Comparison of ENCODE assay signal across 19 cellular contexts in the genomic region with DNA sequence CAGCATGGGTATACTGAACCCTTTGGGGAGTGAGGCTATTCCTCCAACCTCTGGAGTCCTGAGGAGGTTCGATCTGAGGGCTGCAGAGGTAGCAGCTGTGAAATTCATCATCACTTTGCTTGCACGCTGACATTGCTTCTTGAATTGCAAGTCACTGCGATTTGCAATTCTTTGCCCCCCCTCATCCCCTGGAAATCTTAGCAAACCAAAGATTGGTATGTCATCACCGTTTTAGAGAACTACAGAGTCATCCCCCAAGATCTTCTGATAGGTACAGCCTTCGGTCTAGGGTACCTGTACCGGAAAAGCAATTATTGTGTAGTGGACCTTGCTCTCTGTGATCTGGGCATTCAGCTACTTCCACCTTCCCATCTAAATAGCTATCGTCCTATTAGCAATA.
DNase-seq lines count a peak whose midpoint lies in the region; ATAC-seq and TF ChIP-seq lines count a peak whose summit lies in the region.
"Had no signal": no experiment of that assay in that cellular context is flagged by ENCODE, and none has a peak within 500 bp of the region (broad histone marks: within the 10 kb centered on the region; RNA-seq: fewer than 3 reads in every experiment).

No MANE protein-coding gene starts in this region.

- peak overlapping the region; percentile 21; the same call in 1 of the 2 replicates for H3K27ac Mint-ChIP-seq in GM23338
- H3K27ac Mint-ChIP-seq: B cell; CD4-positive, CD25-positive, alpha-beta regulatory T cell; CD8-positive, alpha-beta T cell had no signal

- H3K4me1 Mint-ChIP-seq in GM23338 = peaks cover 7% of the 10 kb centered on the region
- H3K4me1 Mint-ChIP-seq: B cell; CD4-positive, CD25-positive, alpha-beta regulatory T cell had no signal

- CTCF ChIA-PET in OCI-LY7 (lab: Charles Lee; ENCODE audit: unreplicated experiment) = no interaction called here

- no TSS peak for BruUV-seq in OCI-LY7 (replicated peaks; lab: Mats Ljungman, UMichigan)

- no peaks in the 10 kb centered on the region for H4K20me1 ChIP-seq in GM23338 (replicated peaks; ENCODE audit: insufficient read depth)
- no peaks in the 10 kb centered on the region for H4K20me1 ChIP-seq in OCI-LY7 (ENCODE audit: insufficient read depth, low read length)
- H4K20me1 ChIP-seq: BLaER1 had no signal

- H3K4me3 ChIP-seq in GM23338 (no peak overlapping the region), esophagus muscularis mucosa (no peak overlapping the region), neutrophil (ENCODE audit: low read depth in 1 of 2, low read length in 1 of 2) (peak overlapping the region; percentile 37 to 38), prostate gland (no peak overlapping the region), OCI-LY7 (ENCODE audit: low read depth, low read length, poor library complexity, severe bottlenecking) (no peak overlapping the region)
- H3K4me3 ChIP-seq: BLaER1, GM23248, HAP-1 had no signal

- WGBS in esophagus muscularis mucosa = 79% methylated on average over 7 of the region's 7 CpGs
- 93% methylated on average over 7 of the region's 7 CpGs for WGBS in prostate gland

- intact Hi-C loops in esophagus muscularis mucosa (cut with DNase I) = no loop called here
- intact Hi-C loops in prostate gland (cut with DNase I) = no loop called here
- intact Hi-C loops in OCI-LY7 (cut with micrococcal nuclease; ENCODE audit: unreplicated experiment) = no loop called here

- no peak overlapping the region for H3K27ac ChIP-seq in GM23338 (ENCODE audit: low read depth)
- no peak overlapping the region for H3K27ac ChIP-seq in esophagus muscularis mucosa (replicated peaks in 1 of 4)
- peak overlapping the region; percentile 90 for H3K27ac ChIP-seq in neutrophil
- H3K27ac ChIP-seq in prostate gland = no peak overlapping the region
- no peak overlapping the region for H3K27ac ChIP-seq in OCI-LY7 (ENCODE audit: low read depth, low read length, poor library complexity, severe bottlenecking)
- H3K27ac ChIP-seq: BLaER1, C4-2B, GM23248 had no signal

- TF ChIP-seq POLR2A in esophagus muscularis mucosa (IDR thresholded peaks at IDR 0.05; ENCODE audit: low read depth) = no peak
- TF ChIP-seq POLR2A in prostate gland (IDR thresholded peaks at IDR 0.05) = no peak

- H3K4me1 ChIP-seq in GM23338 (ENCODE audit: insufficient read depth) (no peaks in the 10 kb centered on the region; the same call in 1 of the 2 replicates), esophagus muscularis mucosa (no peaks in the 10 kb centered on the region), neutrophil (ENCODE audit: control insufficient read depth in 1 of 2, insufficient read depth in 1 of 2, low read depth in 1 of 2, low read length in 1 of 2) (peaks cover 41 to 42% of the 10 kb centered on the region in 2 experiments), prostate gland (replicated peaks) (no peaks in the 10 kb centered on the region), OCI-LY7 (ENCODE audit: insufficient read depth, low read length, poor library complexity, severe bottlenecking) (no peaks in the 10 kb centered on the region)
- H3K4me1 ChIP-seq: HAP-1 had no signal

- H3K36me3 Mint-ChIP-seq in GM23338 (ENCODE audit: low read depth) = no peaks in the 10 kb centered on the region
- H3K36me3 Mint-ChIP-seq: CD4-positive, CD25-positive, alpha-beta regulatory T cell; CD8-positive, alpha-beta T cell had no signal

- no peaks in the 10 kb centered on the region for H3F3A ChIP-seq in GM23338 (replicated peaks; ENCODE audit: low read depth)

- no peaks in the 10 kb centered on the region for H3K27me3 ChIP-seq in GM23338 (ENCODE audit: insufficient read depth)
- no peaks in the 10 kb centered on the region for H3K27me3 ChIP-seq in esophagus muscularis mucosa
- no peaks in the 10 kb centered on the region for H3K27me3 ChIP-seq in neutrophil
- no peaks in the 10 kb centered on the region for H3K27me3 ChIP-seq in prostate gland (replicated peaks; ENCODE audit: insufficient read depth)
- H3K27me3 ChIP-seq: BLaER1 had no signal

- no peaks in the 10 kb centered on the region for H3K9me3 Mint-ChIP-seq in GM23338
- H3K9me3 Mint-ChIP-seq: CD8-positive, alpha-beta T cell had no signal

- H2AFZ ChIP-seq in GM23338 (peak overlapping the region; percentile 81; the same call in 1 of the 2 replicates), OCI-LY7 (ENCODE audit: low read length) (no peak overlapping the region)
- H2AFZ ChIP-seq: GM23248 had no signal

- H3K9me2 ChIP-seq in GM23338 (ENCODE audit: insufficient read depth) (peaks cover 7% of the 10 kb centered on the region; the same call in 1 of the 2 replicates), OCI-LY7 (ENCODE audit: insufficient read depth, low read length) (no peaks in the 10 kb centered on the region)

- no peak overlapping the region for H3K4me3 Mint-ChIP-seq in GM23338
- H3K4me3 Mint-ChIP-seq: B cell; CD4-positive, CD25-positive, alpha-beta regulatory T cell; CD8-positive, alpha-beta T cell had no signal

- no peak for DNase-seq in GM23338 (ENCODE audit: low spot score)
- DNase-seq in NOMO-1 treated with dmso at 0.1 percent for 144 hours (lab: John Stamatoyannopoulos, UW; ENCODE audit: unreplicated experiment) = peak; percentile 6
- DNase-seq in esophagus muscularis mucosa (ENCODE audit: extremely low spot score) = peak; percentile 57
- DNase-seq in prostate gland (ENCODE audit: low spot score) = no peak
- DNase-seq in OCI-LY7 (ENCODE audit: low spot score) = no peak
- DNase-seq: Caco-2; CD4-positive, CD25-positive, alpha-beta regulatory T cell; CD8-positive, alpha-beta T cell; DMS53; DMS79 treated with DMSO at 0.1 percent for 48 hours; GF-D8; GM23248 had no signal

- no peak for TF ChIP-seq CTCF in GM23338 (conservative IDR thresholded peaks at IDR 0.05; ENCODE audit: low read depth in 2 of 2)
- TF ChIP-seq CTCF in esophagus muscularis mucosa (IDR thresholded peaks at IDR 0.05) = no peak
- TF ChIP-seq CTCF in neutrophil (IDR thresholded peaks at IDR 0.05) = no peak
- no peak for TF ChIP-seq CTCF in prostate gland (IDR thresholded peaks at IDR 0.05)
- no peak for TF ChIP-seq CTCF in OCI-LY7 (conservative IDR thresholded peaks at IDR 0.05; ENCODE audit: low read length)

- H3K79me2 ChIP-seq in GM23338 (replicated peaks; ENCODE audit: insufficient read depth) = no peaks in the 10 kb centered on the region
- no peaks in the 10 kb centered on the region for H3K79me2 ChIP-seq in OCI-LY7 (ENCODE audit: insufficient read depth, low read depth, low read length)

- H3K27me3 Mint-ChIP-seq in GM23338 (ENCODE audit: insufficient read depth, low read depth, poor library complexity) = peaks cover 3% of the 10 kb centered on the region
- H3K27me3 Mint-ChIP-seq: B cell had no signal

- POLR2A ChIA-PET in OCI-LY7 (lab: Charles Lee) = no interaction called here

- ATAC-seq in GM23338 (no peak), HG03571 (IDR thresholded peaks at IDR 0.05; ENCODE audit: unreplicated experiment) (no peak), GM19463 (IDR thresholded peaks at IDR 0.05; ENCODE audit: unreplicated experiment) (no peak)
- ATAC-seq: CD8-positive, alpha-beta T cell had no signal

- no peak overlapping the region; the same call in 1 of the 2 replicates for H3K4me2 ChIP-seq in GM23338
- no peak overlapping the region for H3K4me2 ChIP-seq in OCI-LY7 (ENCODE audit: low read length)
- H3K4me2 ChIP-seq: BLaER1 had no signal

- H3K9me3 ChIP-seq in esophagus muscularis mucosa = no peaks in the 10 kb centered on the region
- no peaks in the 10 kb centered on the region for H3K9me3 ChIP-seq in neutrophil
- H3K9me3 ChIP-seq in prostate gland = no peaks in the 10 kb centered on the region
- no peaks in the 10 kb centered on the region for H3K9me3 ChIP-seq in OCI-LY7 (ENCODE audit: low read length)
- H3K9me3 ChIP-seq: BLaER1, Caco-2, HAP-1 had no signal

- no peaks in the 10 kb centered on the region for H3K36me3 ChIP-seq in GM23338 (ENCODE audit: insufficient read depth)
- no peaks in the 10 kb centered on the region for H3K36me3 ChIP-seq in esophagus muscularis mucosa
- H3K36me3 ChIP-seq in neutrophil = no peaks in the 10 kb centered on the region
- H3K36me3 ChIP-seq in prostate gland = no peaks in the 10 kb centered on the region
- no peaks in the 10 kb centered on the region for H3K36me3 ChIP-seq in OCI-LY7 (ENCODE audit: insufficient read depth, low read length)
- H3K36me3 ChIP-seq: BLaER1, HAP-1 had no signal

- no peak for TF ChIP-seq EP300 in esophagus muscularis mucosa (IDR thresholded peaks at IDR 0.05)

TF ChIP-seq in GM23338, 12 proteins besides CTCF, POLR2A, EP300 and RAD21:
- TF ChIP-seq JUNB (IDR thresholded peaks at IDR 0.05; ENCODE audit: unreplicated experiment) (no peak), ZNF114 (CRISPR knock-in tag; IDR thresholded peaks at IDR 0.05) (no peak), ETS1 (IDR thresholded peaks at IDR 0.05) (no peak), POLR2AphosphoS5 (IDR thresholded peaks at IDR 0.05; ENCODE audit: low read depth) (no peak)

Comparison
In these comparisons a context has a peak if more than half of its experiments do, and no peak if none do; other contexts are left out.
1. DNase-seq: peak in NOMO-1 treated with dmso at 0.1 percent for 144 hours (single experiment) and esophagus muscularis mucosa (single experiment); none in GM23338 (single experiment), prostate gland (single experiment) and OCI-LY7 (single experiment).
2. H3K4me3 ChIP-seq: peak in neutrophil (2 of 2); none in GM23338 (single experiment), esophagus muscularis mucosa (0 of 4), prostate gland (0 of 2) and OCI-LY7 (single experiment).